ENCODE assay signal across 8 cellular contexts in genomic region chr2:113156278-113157107, GRCh38. TPM values are rescaled to one million over a fixed set of nuclear protein-coding genes. Genes with fewer than 3 reads are reported as not detected.
DNase-seq lines count a peak whose midpoint lies in the region; ATAC-seq and TF ChIP-seq lines count a peak whose summit lies in the region.

No MANE protein-coding gene starts in this region.

- TF ChIP-seq RAD21 in neural cell (conservative IDR thresholded peaks at IDR 0.05), result no peak

- H3K27ac ChIP-seq in neural cell (ENCODE audit: low read length), result no peak overlapping the region

- ATAC-seq in HG03108 (IDR thresholded peaks at IDR 0.05; ENCODE audit: unreplicated experiment) (no peak), GM18868 (IDR thresholded peaks at IDR 0.05; ENCODE audit: unreplicated experiment) (no peak)

- H3K79me2 ChIP-seq in neural cell (replicated peaks; ENCODE audit: insufficient read depth, low read length), result no peaks in the 10 kb centered on the region

- TF ChIP-seq POLR2A in NB4 (IDR thresholded peaks at IDR 0.05; ENCODE audit: extremely low read depth, insufficient read length), result no peak

- no peaks in the 10 kb centered on the region for H3K9me2 ChIP-seq in neural cell (ENCODE audit: insufficient read depth, low read length)

- H3K4me2 ChIP-seq in neural cell (ENCODE audit: low read length), result no peak overlapping the region

- peaks cover 4% of the 10 kb centered on the region for H3F3A ChIP-seq in neural cell (ENCODE audit: insufficient read depth, low read length, poor library complexity, severe bottlenecking)

- TF ChIP-seq CTCF in NB4 (IDR thresholded peaks at IDR 0.05; ENCODE audit: low read depth, low read length) (no peak), choroid plexus epithelial cell (conservative IDR thresholded peaks at IDR 0.05; ENCODE audit: low read depth, low read length) (no peak), neural cell (IDR thresholded peaks at IDR 0.05; ENCODE audit: poor library complexity, severe bottlenecking) (no peak)

- H3K9me3 ChIP-seq in neural cell (ENCODE audit: low read length), result no peaks in the 10 kb centered on the region

- no peaks in the 10 kb centered on the region for H4K20me1 ChIP-seq in neural cell (ENCODE audit: insufficient read depth)

- no peaks in the 10 kb centered on the region for H3K36me3 ChIP-seq in neural cell (ENCODE audit: insufficient read depth, low read length)

- no peak for TF ChIP-seq EP300 in neural cell (conservative IDR thresholded peaks at IDR 0.05; ENCODE audit: poor library complexity, severe bottlenecking)

- no peak overlapping the region for H2AFZ ChIP-seq in neural cell (ENCODE audit: low read depth, low read length)

- no peak overlapping the region for H3K9ac ChIP-seq in neural cell (ENCODE audit: low read length)

- peak; percentile 51 for DNase-seq in ELF-1 (ENCODE audit: low read depth, low spot score)
- no peak for DNase-seq in NB4 (ENCODE audit: low read depth)
- peak; percentile 10 for DNase-seq in choroid plexus epithelial cell (ENCODE audit: low read depth)
- DNase-seq in D341Med (ENCODE audit: low spot score), result no peak
- DNase-seq in UCSD-AML1 (lab: John Stamatoyannopoulos, UW; ENCODE audit: unreplicated experiment), result no peak

- peaks cover 23% of the 10 kb centered on the region for H3K27me3 ChIP-seq in neural cell (ENCODE audit: insufficient read depth, low read depth, low read length)

- H3K4me3 ChIP-seq in NB4 (ENCODE audit: low read depth, low read length) (peak overlapping the region; percentile 52), choroid plexus epithelial cell (ENCODE audit: low read depth, low read length) (peak overlapping the region; percentile 56), neural cell (ENCODE audit: low read length) (peak overlapping the region; percentile 59)

TF ChIP-seq in neural cell, 6 proteins besides CTCF, POLR2A, EP300 and RAD21:
- no peak for TF ChIP-seq EZH2 (IDR thresholded peaks at IDR 0.05; ENCODE audit: borderline replicate concordance, insufficient read depth, low read length, poor library complexity, severe bottlenecking)
- TF ChIP-seq REST (IDR thresholded peaks at IDR 0.05; ENCODE audit: borderline replicate concordance), result no peak
- no peak for TF ChIP-seq MXI1 (conservative IDR thresholded peaks at IDR 0.05; ENCODE audit: poor library complexity, severe bottlenecking)
- TF ChIP-seq POLR2AphosphoS5 (IDR thresholded peaks at IDR 0.05), result no peak
- TF ChIP-seq TAF1 (IDR thresholded peaks at IDR 0.05; ENCODE audit: low read depth), result no peak
- no peak for TF ChIP-seq SMC3 (conservative IDR thresholded peaks at IDR 0.05; ENCODE audit: poor library complexity)

RNA-seq across cellular contexts. Expression of gene PSD4, which starts 17.3 kb away (rescaled TPM):
- 0.30 and 0.67 TPM in 2 replicates for polyA plus RNA-seq in neural cell
- 0.81 and 0.97 TPM in 2 replicates for polyA minus RNA-seq in neural cell

RNA-seq across cellular contexts. Expression of gene IL1RN, which starts 29.1 kb away (rescaled TPM):
- not detected in 2 replicates for polyA plus RNA-seq in neural cell
- not detected in 2 replicates for polyA minus RNA-seq in neural cell

Comparison
In these comparisons a context has a peak if more than half of its experiments do, and no peak if none do; other contexts are left out.
1. DNase-seq: peak in ELF-1 (single experiment) and choroid plexus epithelial cell (single experiment); none in NB4 (single experiment), D341Med (single experiment) and UCSD-AML1 (single experiment).
2. Peak in every context shown above with its lines, with median percentiles within 50 percentile points of each other: H3K4me3 ChIP-seq.